ENCODE assay signal across 29 cellular contexts in the genomic region with DNA sequence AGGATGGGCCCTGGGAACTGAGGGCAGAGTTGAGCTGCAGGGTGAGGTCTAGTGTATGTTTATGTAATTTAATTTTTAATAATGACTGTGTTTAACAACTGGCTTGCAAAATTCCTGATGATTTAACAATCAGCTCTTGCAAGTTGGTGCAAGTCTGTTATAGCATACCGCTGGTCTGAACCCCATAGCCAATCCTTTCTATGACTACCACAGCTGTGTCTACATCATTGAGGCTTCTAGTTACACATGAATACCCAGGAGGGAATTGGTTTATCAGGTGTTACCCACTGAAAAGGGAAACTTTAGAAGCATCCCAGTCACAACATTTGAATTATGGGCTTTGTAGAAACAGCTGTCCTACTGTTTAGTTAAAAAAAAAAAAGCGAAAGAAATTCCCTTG. TPM values are rescaled to one million over a fixed set of nuclear protein-coding genes. Genes with fewer than 3 reads are reported as not detected.
DNase-seq lines count a peak whose midpoint lies in the region; ATAC-seq, FAIRE-seq and TF ChIP-seq lines count a peak whose summit lies in the region.
"Had no signal": no experiment of that assay in that cellular context is flagged by ENCODE, and none has a peak within 500 bp of the region (broad histone marks: within the 10 kb centered on the region; RNA-seq: fewer than 3 reads in every experiment).

No MANE protein-coding gene starts in this region.

- H3K9me1 ChIP-seq in keratinocyte (ENCODE audit: control insufficient read depth, extremely low read depth, insufficient read depth, low read length): no peaks in the 10 kb centered on the region

- in situ Hi-C loops in HAP-1 (cut with MboI; ENCODE audit: low sequenced_read_pairs): no loop called here

- H3K9ac ChIP-seq in keratinocyte (ENCODE audit: control insufficient read depth, extremely low read depth, insufficient read depth, low read length): no peak overlapping the region

- peak overlapping the region; percentile 76 for H2AFZ ChIP-seq in keratinocyte (ENCODE audit: control insufficient read depth, low read length)
- H2AFZ ChIP-seq: GM23338 had no signal

- FAIRE-seq in keratinocyte (lab: Jason Lieb, UNC) (peak; percentile 29), GM12892 (lab: Jason Lieb, UNC) (no peak)
- FAIRE-seq: GM12878, small intestine had no signal

- DNase-seq in DMS 273 (lab: John Stamatoyannopoulos, UW; ENCODE audit: unreplicated experiment) (peak; percentile 35), DMS 273 treated with DMSO at 0.1 percent for 48 hours (lab: John Stamatoyannopoulos, UW) (no peak), HPDE6-E6E7 (ENCODE audit: extremely low spot score) (peak; percentile 69), SHP77 (lab: John Stamatoyannopoulos, UW) (peak; percentile 9 to 37), keratinocyte (ENCODE audit: low read depth, low spot score) (peak; percentile 69), HAP-1 (ENCODE audit: low spot score in 2 of 2) (no peak), GM12892 (ENCODE audit: insufficient read length) (no peak), T-helper 17 cell (no peak)
- DNase-seq: activated CD4-positive, alpha-beta T cell treated with anti-CD3 and anti-CD28 coated beads for 48 hours; activated CD8-positive, alpha-beta memory T cell treated with anti-CD3 and anti-CD28 coated beads for 24 hours; activated effector memory CD4-positive, alpha-beta T cell treated with Interleukin-2 at 50 U/mL for 16 hours; Calu3; cerebellar nuclear complex; islet precursor cell; naive thymus-derived CD4-positive, alpha-beta T cell; NCI-H2081 treated with DMSO at 0.1 percent for 48 hours; NCI-H82; nucleus accumbens; stimulated activated naive CD8-positive, alpha-beta T cell treated with anti-CD3 and anti-CD28 coated beads, Interleukin-15, amount 100 ng/mL, for 72 hours; thyroid gland had no signal

- no peaks in the 10 kb centered on the region for H3K36me3 Mint-ChIP-seq in T-helper 17 cell (ENCODE audit: low read depth)
- H3K36me3 Mint-ChIP-seq: CD14-positive monocyte; IgD-negative memory B cell; mesothelial cell of epicardium; naive thymus-derived CD4-positive, alpha-beta T cell had no signal

- H3K36me3 ChIP-seq in keratinocyte (ENCODE audit: control insufficient read depth in 2 of 2, extremely low read depth in 1 of 2, insufficient read depth in 2 of 2, low read length in 2 of 2) (no peaks in the 10 kb centered on the region), HAP-1 (replicated peaks) (no peaks in the 10 kb centered on the region)
- H3K36me3 ChIP-seq: thyroid gland had no signal

- H3K4me3 ChIP-seq in keratinocyte (ENCODE audit: control insufficient read depth in 2 of 3, extremely low read depth in 1 of 3, insufficient read depth in 2 of 3, low read depth in 1 of 3, low read length in 3 of 3): no peak overlapping the region
- H3K4me3 ChIP-seq in HAP-1: no peak overlapping the region
- H3K4me3 ChIP-seq: GM12878, GM23338, thyroid gland had no signal

- no peaks in the 10 kb centered on the region for H3K79me2 ChIP-seq in keratinocyte (ENCODE audit: control insufficient read depth, insufficient read depth, low read length)

- H3K4me2 ChIP-seq in keratinocyte (ENCODE audit: control insufficient read depth, extremely low read depth, insufficient read depth, low read depth, low read length): peak overlapping the region; percentile 33
- H3K4me2 ChIP-seq: GM23338 had no signal

- no peaks in the 10 kb centered on the region for H3K9me3 ChIP-seq in keratinocyte (ENCODE audit: control insufficient read depth, low read depth, low read length)
- H3K9me3 ChIP-seq in HAP-1: no peaks in the 10 kb centered on the region
- H3K9me3 ChIP-seq in T-helper 17 cell (ENCODE audit: control insufficient read depth, low read length, poor library complexity, severe bottlenecking): no peaks in the 10 kb centered on the region
- H3K9me3 ChIP-seq: thyroid gland had no signal

- H3K4me3 Mint-ChIP-seq in T-helper 17 cell: no peak overlapping the region
- H3K4me3 Mint-ChIP-seq: CD14-positive monocyte; GM23338; IgD-negative memory B cell; mesothelial cell of epicardium; naive thymus-derived CD4-positive, alpha-beta T cell; stimulated activated naive CD8-positive, alpha-beta T cell treated with anti-CD3 and anti-CD28 coated beads, Interleukin-15, amount 100 ng/mL, for 72 hours had no signal

- no peak for TF ChIP-seq CTCF in keratinocyte (optimal IDR thresholded peaks at IDR 0.05 in 1 of 3, IDR thresholded peaks at IDR 0.05 in 1 of 3, conservative IDR thresholded peaks at IDR 0.05 in 1 of 3; ENCODE audit: extremely low read depth in 1 of 3, insufficient read depth in 2 of 3, low read length in 3 of 3)

- H3K27ac ChIP-seq in keratinocyte (ENCODE audit: control insufficient read depth, insufficient read depth, low read length): peak overlapping the region; percentile 29
- H3K27ac ChIP-seq: 22Rv1, thyroid gland had no signal

- H3K27me3 ChIP-seq in keratinocyte (ENCODE audit: control insufficient read depth, extremely low read depth, insufficient read depth, low read length) (no peaks in the 10 kb centered on the region), HAP-1 (ENCODE audit: low read depth) (peaks cover 13% of the 10 kb centered on the region)
- H3K27me3 ChIP-seq: thyroid gland had no signal

- no peak for TF ChIP-seq POLR2A in GM12892 (IDR thresholded peaks at IDR 0.05; ENCODE audit: low read depth, low read length)

- no peak overlapping the region for H3K27ac Mint-ChIP-seq in T-helper 17 cell
- H3K27ac Mint-ChIP-seq: GM23338; IgD-negative memory B cell; mesothelial cell of epicardium; naive thymus-derived CD4-positive, alpha-beta T cell; stimulated activated naive CD8-positive, alpha-beta T cell treated with anti-CD3 and anti-CD28 coated beads, Interleukin-15, amount 100 ng/mL, for 72 hours had no signal

- H3K4me1 ChIP-seq in keratinocyte (ENCODE audit: control insufficient read depth, extremely low read depth, insufficient read depth, low read length): peaks cover 5% of the 10 kb centered on the region
- no peaks in the 10 kb centered on the region for H3K4me1 ChIP-seq in HAP-1
- H3K4me1 ChIP-seq: thyroid gland had no signal

- peaks cover 6% of the 10 kb centered on the region for H3K4me1 Mint-ChIP-seq in T-helper 17 cell
- H3K4me1 Mint-ChIP-seq: stimulated activated naive CD8-positive, alpha-beta T cell treated with anti-CD3 and anti-CD28 coated beads, Interleukin-15, amount 100 ng/mL, for 72 hours had no signal

- no peaks in the 10 kb centered on the region for H3K27me3 Mint-ChIP-seq in T-helper 17 cell
- H3K27me3 Mint-ChIP-seq: stimulated activated naive CD8-positive, alpha-beta T cell treated with anti-CD3 and anti-CD28 coated beads, Interleukin-15, amount 100 ng/mL, for 72 hours had no signal

- no peaks in the 10 kb centered on the region for H4K20me1 ChIP-seq in keratinocyte (ENCODE audit: control insufficient read depth, extremely low read depth, insufficient read depth, low read length)

- dilution Hi-C loops in keratinocyte (cut with MboI; ENCODE audit: extremely low pct_ligation_motif_present, low sequenced_read_pairs): no loop called here

- ATAC-seq in T-helper 17 cell: no peak
- ATAC-seq: GM23338; naive thymus-derived CD4-positive, alpha-beta T cell; stimulated activated naive CD8-positive, alpha-beta T cell treated with anti-CD3 and anti-CD28 coated beads, Interleukin-15, amount 100 ng/mL, for 72 hours had no signal

RNA-seq across cellular contexts. Expression of gene SUPT20HL1, which starts 38.3 kb away (rescaled TPM):
- polyA plus RNA-seq in keratinocyte: not detected in 3 replicates
- polyA plus RNA-seq in keratinocyte (2011; ENCODE audit: low read depth): not detected
- polyA plus RNA-seq in keratinocyte (2011; cell fraction: cytosol; rRNA removed): not detected in 2 replicates
- polyA plus RNA-seq in keratinocyte (2011; cell fraction: nucleus; rRNA removed): not detected in 2 replicates
- polyA plus RNA-seq in keratinocyte (2012; ENCODE audit: low replicate concordance): not detected in 2 replicates
- not detected in 3 replicates for polyA minus RNA-seq in keratinocyte
- not detected for polyA minus RNA-seq in keratinocyte (2011; cell fraction: cytosol; rRNA and poly(A)+ RNA removed)
- not detected in 2 replicates for polyA minus RNA-seq in keratinocyte (2011; cell fraction: nucleus; rRNA and poly(A)+ RNA removed)
- polyA plus RNA-seq in GM12892 (2012; ENCODE audit: missing spikeins): not detected
- not detected for total RNA-seq in T-helper 17 cell
- total RNA-seq: Calu3; GM12878; GM23338; liver; mesothelial cell of epicardium; naive thymus-derived CD4-positive, alpha-beta T cell; pulmonary artery endothelial cell; thyroid gland had no signal
- polyA plus RNA-seq: CD14-positive monocyte; GM12878; GM23338; IgD-negative memory B cell; liver; naive thymus-derived CD4-positive, alpha-beta T cell; small intestine had no signal

Comparison
In these comparisons a context has a peak if more than half of its experiments do, and no peak if none do; other contexts are left out.
1. DNase-seq: peak in DMS 273 (single experiment), HPDE6-E6E7 (single experiment), SHP77 (2 of 2) and keratinocyte (single experiment); none in DMS 273 treated with DMSO at 0.1 percent for 48 hours (single experiment), HAP-1 (0 of 2), GM12892 (single experiment) and T-helper 17 cell (0 of 3).